18 cellular contexts compared by ENCODE assay signal in the genomic region with DNA sequence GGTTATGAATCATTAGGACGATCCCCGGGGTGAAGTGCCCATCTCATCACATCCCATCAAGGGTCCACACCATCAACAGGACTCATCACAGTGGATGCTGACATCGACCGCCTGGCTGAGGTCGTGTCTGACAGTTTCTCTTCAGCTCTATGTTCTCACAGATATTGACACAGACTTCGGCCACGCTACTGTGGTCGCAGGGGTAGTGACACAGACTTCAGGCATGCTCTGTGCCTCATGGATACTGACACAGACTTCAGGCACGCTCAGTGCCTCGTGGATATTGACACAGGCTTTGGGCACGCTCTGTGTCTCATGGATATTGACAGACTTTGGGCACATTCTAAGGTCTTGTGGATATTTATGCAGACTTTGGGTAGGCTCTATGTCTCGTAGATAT. TPM values are rescaled to one million over a fixed set of nuclear protein-coding genes. Genes with fewer than 3 reads are reported as not detected.
DNase-seq lines count a peak whose midpoint lies in the region; ATAC-seq, FAIRE-seq and TF ChIP-seq lines count a peak whose summit lies in the region.
"Had no signal": no experiment of that assay in that cellular context is flagged by ENCODE, and none has a peak within 500 bp of the region (broad histone marks: within the 10 kb centered on the region; RNA-seq: fewer than 3 reads in every experiment).

No MANE protein-coding gene starts in this region.

- H3K27ac ChIP-seq in HepG2 (ENCODE audit: extremely low read length, insufficient read depth, low read length) (no peak overlapping the region), right lobe of liver (no peak overlapping the region), GM23248 (no peak overlapping the region)
- H3K27ac ChIP-seq: cardiac muscle cell, esophagus muscularis mucosa had no signal

- DNase-seq in HepG2 (ENCODE audit: low spot score), result no peak
- no peak for DNase-seq in right lobe of liver
- peak; percentile 17 for DNase-seq in RPMI7951 (ENCODE audit: low read depth)
- DNase-seq in fibroblast of peridontal ligament (ENCODE audit: extremely low read depth), result peak; percentile 7
- no peak for DNase-seq in stimulated activated naive B cell treated with anti-CD40 and anti-IgM and Interleukin-4, amounts not matched to agents 10 μg/mL and 1 μg/mL and 100 μg/mL, for 72 hours
- no peak for DNase-seq in NK-92 (lab: John Stamatoyannopoulos, UW; ENCODE audit: unreplicated experiment)
- DNase-seq in GM23248, result no peak
- DNase-seq: activated naive CD8-positive, alpha-beta T cell treated with anti-CD3 and anti-CD28 coated beads, Interleukin-2, amount 10 ng/mL, durations not matched to agents 7 days and 5 days; Kasumi-1; NCI-H2107; NCI-H526 treated with DMSO at 0.1 percent for 48 hours; OCI-M1; stimulated activated CD4-positive, alpha-beta T cell treated with anti-CD3 and anti-CD28 coated beads, Interleukin-1b, Interleukin-23, amount 100 ng/mL, for 48 hours had no signal

- no peak for TF ChIP-seq EP300 in HepG2 (IDR thresholded peaks at IDR 0.05; ENCODE audit: low read depth in 2 of 2, low read length in 2 of 2)
- no peak for TF ChIP-seq EP300 in HepG2 (CRISPR knock-in tag; IDR thresholded peaks at IDR 0.05; ENCODE audit: borderline replicate concordance)

- BruUV-seq in HepG2 (replicated peaks; lab: Mats Ljungman, UMichigan), result no TSS peak

- no peaks in the 10 kb centered on the region for H3K79me2 ChIP-seq in HepG2 (ENCODE audit: insufficient read depth, low read length)
- H3K79me2 ChIP-seq in GM23248 (ENCODE audit: insufficient read depth), result no peaks in the 10 kb centered on the region

- no peaks in the 10 kb centered on the region for H3K9me2 ChIP-seq in GM23248 (ENCODE audit: insufficient read depth)

- H3K4me1 Mint-ChIP-seq in stimulated activated naive B cell treated with anti-CD40 and anti-IgM and Interleukin-4, amounts not matched to agents 10 μg/mL and 1 μg/mL and 100 μg/mL, for 72 hours, result peaks cover 0 to 18% of the 10 kb centered on the region in 2 donors

- H3K4me3 Mint-ChIP-seq in stimulated activated naive B cell treated with anti-CD40 and anti-IgM and Interleukin-4, amounts not matched to agents 10 μg/mL and 1 μg/mL and 100 μg/mL, for 72 hours, result no peak overlapping the region
- H3K4me3 Mint-ChIP-seq: activated naive CD8-positive, alpha-beta T cell treated with anti-CD3 and anti-CD28 coated beads, Interleukin-2, amount 10 ng/mL, durations not matched to agents 7 days and 5 days had no signal

- H3K9me3 Mint-ChIP-seq in stimulated activated naive B cell treated with anti-CD40 and anti-IgM and Interleukin-4, amounts not matched to agents 10 μg/mL and 1 μg/mL and 100 μg/mL, for 72 hours, result no peaks in the 10 kb centered on the region
- H3K9me3 Mint-ChIP-seq: activated naive CD8-positive, alpha-beta T cell treated with anti-CD3 and anti-CD28 coated beads, Interleukin-2, amount 10 ng/mL, durations not matched to agents 7 days and 5 days had no signal

- H4K20me1 ChIP-seq in HepG2 (ENCODE audit: insufficient read depth, low read length), result peaks cover 3% of the 10 kb centered on the region; the same call in 1 of the 2 replicates
- no peaks in the 10 kb centered on the region for H4K20me1 ChIP-seq in GM23248 (ENCODE audit: insufficient read depth)

- POLR2A ChIA-PET in HepG2 (lab: Yijun Ruan, JAX), result no interaction called here

- H3K4me2 ChIP-seq in HepG2 (ENCODE audit: low read depth, low read length) (no peak overlapping the region), GM23248 (ENCODE audit: unreplicated experiment) (no peak overlapping the region)

- H3K9ac ChIP-seq in HepG2 (ENCODE audit: insufficient read depth, low read depth, low read length) (no peak overlapping the region), GM23248 (no peak overlapping the region)

- TF ChIP-seq POLR2A in HepG2 (IDR thresholded peaks at IDR 0.05; ENCODE audit: insufficient read depth in 1 of 2, low read depth in 2 of 2, low read length in 2 of 2) (no peak), right lobe of liver (IDR thresholded peaks at IDR 0.05) (no peak)

- FAIRE-seq in HepG2 (lab: Jason Lieb, UNC), result peak; percentile 39
- FAIRE-seq: G401.6 had no signal

- in situ Hi-C loops in HepG2 (cut with HindIII; ENCODE audit: extremely low pct_ligation_motif_present, low pct_unique_long_range_greater_than_20kb), result no loop called here
- in situ Hi-C loops in GM23248 (cut with MboI), result no loop called here

- CTCF ChIA-PET in HepG2 (lab: Yijun Ruan, JAX; ENCODE audit: low intra/inter-chr PET ratio, low total read pairs), result no interaction called here

- intact Hi-C loops in HepG2 (cut with micrococcal nuclease; ENCODE audit: unreplicated experiment), result no loop called here
- intact Hi-C loops in right lobe of liver (cut with DNase I), result no loop called here

- H3K9me3 ChIP-seq in HepG2 (ENCODE audit: low read length) (no peaks in the 10 kb centered on the region), right lobe of liver (no peaks in the 10 kb centered on the region), GM23248 (ENCODE audit: low read depth) (no peaks in the 10 kb centered on the region)
- H3K9me3 ChIP-seq: esophagus muscularis mucosa had no signal

- no peak for TF ChIP-seq RAD21 in HepG2 (CRISPR knock-in tag; IDR thresholded peaks at IDR 0.05)

- H2AFZ ChIP-seq in HepG2 (ENCODE audit: low read length) (no peak overlapping the region), GM23248 (no peak overlapping the region)

- ATAC-seq in HepG2 (no peak), right lobe of liver (no peak), GM18909 (IDR thresholded peaks at IDR 0.05; ENCODE audit: poor library complexity, unreplicated experiment) (no peak)
- ATAC-seq in stimulated activated naive B cell treated with anti-CD40 and anti-IgM and Interleukin-4, amounts not matched to agents 10 μg/mL and 1 μg/mL and 100 μg/mL, for 72 hours (replicated peaks), result no peak

- H3F3A ChIP-seq in GM23248 (ENCODE audit: insufficient read depth), result no peaks in the 10 kb centered on the region

- no peak for TF ChIP-seq CTCF in HepG2 (CRISPR knock-in tag; IDR thresholded peaks at IDR 0.05)
- TF ChIP-seq CTCF in right lobe of liver (IDR thresholded peaks at IDR 0.05), result no peak

- H3K27ac Mint-ChIP-seq in stimulated activated naive B cell treated with anti-CD40 and anti-IgM and Interleukin-4, amounts not matched to agents 10 μg/mL and 1 μg/mL and 100 μg/mL, for 72 hours, result peak overlapping the region; percentile 65

- 86% methylated on average over 10 of the region's 12 CpGs for WGBS in HepG2 (ENCODE audit: low lambda C conversion rate)
- WGBS in right lobe of liver (ENCODE audit: insufficient coverage, low coverage, low lambda C conversion rate, missing lambda C conversion rate), result 97% methylated on average over 4 of the region's 12 CpGs
- 94 to 97% methylated on average over 12 of the region's 12 CpGs for WGBS in GM23248 (ENCODE audit: low coverage in 1 of 2, low lambda C conversion rate in 2 of 2, missing lambda C conversion rate in 2 of 2), 2 experiments

- peaks cover 34 to 46% of the 10 kb centered on the region in 2 experiments for H3K36me3 ChIP-seq in HepG2 (replicated peaks in 1 of 2; ENCODE audit: control insufficient read depth in 1 of 2, insufficient read depth in 2 of 2, low read length in 2 of 2)
- peaks cover 0 to 2% (median 0%) of the 10 kb centered on the region in 4 donors for H3K36me3 ChIP-seq in right lobe of liver
- H3K36me3 ChIP-seq in GM23248 (ENCODE audit: low read depth), result no peaks in the 10 kb centered on the region

- H3K4me3 ChIP-seq in HepG2 (replicated peaks in 1 of 3; ENCODE audit: insufficient read depth in 1 of 3, low read depth in 2 of 3, low read length in 3 of 3) (no peak overlapping the region), right lobe of liver (no peak overlapping the region), GM23248 (no peak overlapping the region)
- H3K4me3 ChIP-seq: cardiac muscle cell, esophagus muscularis mucosa, lung had no signal

- peaks cover 40 to 69% of the 10 kb centered on the region in 2 donors for H3K36me3 Mint-ChIP-seq in stimulated activated naive B cell treated with anti-CD40 and anti-IgM and Interleukin-4, amounts not matched to agents 10 μg/mL and 1 μg/mL and 100 μg/mL, for 72 hours

- H3K4me1 ChIP-seq in HepG2 (ENCODE audit: insufficient read depth, low read length) (peaks cover 14% of the 10 kb centered on the region), right lobe of liver (no peaks in the 10 kb centered on the region), GM23248 (ENCODE audit: insufficient read depth) (no peaks in the 10 kb centered on the region)
- H3K4me1 ChIP-seq: esophagus muscularis mucosa had no signal

- H3K27me3 ChIP-seq in HepG2 (ENCODE audit: control insufficient read depth in 1 of 2, insufficient read depth in 2 of 2, low read length in 2 of 2) (no peaks in the 10 kb centered on the region), right lobe of liver (no peaks in the 10 kb centered on the region), GM23248 (replicated peaks; ENCODE audit: insufficient read depth) (no peaks in the 10 kb centered on the region)
- H3K27me3 ChIP-seq: cardiac muscle cell, esophagus muscularis mucosa had no signal

- H3K27me3 Mint-ChIP-seq in stimulated activated naive B cell treated with anti-CD40 and anti-IgM and Interleukin-4, amounts not matched to agents 10 μg/mL and 1 μg/mL and 100 μg/mL, for 72 hours, result no peaks in the 10 kb centered on the region
- H3K27me3 Mint-ChIP-seq: activated naive CD8-positive, alpha-beta T cell treated with anti-CD3 and anti-CD28 coated beads, Interleukin-2, amount 10 ng/mL, durations not matched to agents 7 days and 5 days had no signal

RNA-seq across cellular contexts. Expression of a gene that starts 50.1 kb away (rescaled TPM):
- total RNA-seq in HepG2 (2016; rRNA removed; fragmentation: Illumina TruSeq; extraction: Trizol), result 26.7 and 31.8 TPM in 2 replicates
- 19.6 and 21.0 TPM in 2 replicates for total RNA-seq in HepG2 (2016; cell fraction: cytosol; rRNA removed; fragmentation: Illumina TruSeq; extraction: Trizol; ENCODE audit: low read depth)
- total RNA-seq in HepG2 (2016; cell fraction: insoluble cytoplasmic fraction; rRNA removed; fragmentation: Illumina TruSeq; extraction: Trizol), result 27.2 and 34.0 TPM in 2 replicates
- total RNA-seq in HepG2 (2016; cell fraction: membrane; rRNA removed; fragmentation: Illumina TruSeq; extraction: Trizol), result 12.7 and 13.0 TPM in 2 replicates
- total RNA-seq in HepG2 (2016; cell fraction: nucleus; rRNA removed; fragmentation: Illumina TruSeq; extraction: Trizol), result 35.2 and 38.5 TPM in 2 replicates
- 18.7 and 22.7 TPM in 2 replicates for polyA plus RNA-seq in HepG2 (2011; rRNA removed)
- polyA plus RNA-seq in HepG2 (2011; cell fraction: cytosol; rRNA removed), result 8.9 and 14.1 TPM in 2 replicates
- 122 TPM in 2 replicates for polyA plus RNA-seq in HepG2 (2011; cell fraction: nucleus; rRNA removed)
- 24.2 and 33.3 TPM in 2 replicates for polyA plus RNA-seq in HepG2 (2012)
- polyA plus RNA-seq in HepG2 (2016; cell fraction: cytosol; fragmentation: Illumina TruSeq; extraction: Trizol; ENCODE audit: low read depth), result 3.6 TPM in 2 replicates
- polyA plus RNA-seq in HepG2 (2016; cell fraction: insoluble cytoplasmic fraction; fragmentation: Illumina TruSeq; extraction: Trizol; ENCODE audit: low read depth), result 25.4 and 27.5 TPM in 2 replicates
- 6.5 and 8.9 TPM in 2 replicates for polyA plus RNA-seq in HepG2 (2016; cell fraction: membrane; fragmentation: Illumina TruSeq; extraction: Trizol; ENCODE audit: low read depth)
- polyA plus RNA-seq in HepG2 (2016; cell fraction: nucleus; fragmentation: Illumina TruSeq; extraction: Trizol; ENCODE audit: insufficient read depth, low read depth), result 82.6 and 96.2 TPM in 2 replicates
- 24.4 and 42.1 TPM in 2 replicates for polyA minus RNA-seq in HepG2 (2011; rRNA and poly(A)+ RNA removed; ENCODE audit: low replicate concordance)
- polyA minus RNA-seq in HepG2 (2011; cell fraction: cytosol; rRNA and poly(A)+ RNA removed), result 8.9 and 11.7 TPM in 2 replicates
- polyA minus RNA-seq in HepG2 (2011; cell fraction: nucleus; rRNA and poly(A)+ RNA removed), result 42.6 and 46.6 TPM in 2 replicates
- total RNA-seq in right lobe of liver, result 10 to 100 TPM; 11.6 to 22.7 (median 14.4) TPM
- 15.4 and 16.0 TPM in 2 replicates for total RNA-seq in RPMI7951 (2014; rRNA removed; shearing (Covaris generic))
- 9.4 and 19.6 TPM in 2 replicates for total RNA-seq in GM23248 (2014; rRNA removed; shearing (Covaris generic))
- 8.8 and 12.3 TPM in 2 replicates for polyA plus RNA-seq in GM23248 (2016; fragmentation: Nextera tagmentation; extraction: Ambion mirVana)

Comparison
In these comparisons a context has a peak if more than half of its experiments do, and no peak if none do; other contexts are left out.
1. DNase-seq: peak in RPMI7951 (single experiment) and fibroblast of peridontal ligament (single experiment); none in HepG2 (single experiment), right lobe of liver (0 of 3), stimulated activated naive B cell treated with anti-CD40 and anti-IgM and Interleukin-4, amounts not matched to agents 10 μg/mL and 1 μg/mL and 100 μg/mL, for 72 hours (single experiment), NK-92 (single experiment) and GM23248 (single experiment).